In genomic region chr10:57849726-57850357, GRCh38 we compare ENCODE assay signal across 8 cellular contexts.
DNase-seq lines count a peak whose midpoint lies in the region; ATAC-seq and TF ChIP-seq lines count a peak whose summit lies in the region.

No MANE protein-coding gene starts in this region.

- H3K9me2 ChIP-seq in PC-9 (ENCODE audit: insufficient read depth), result no peaks in the 10 kb centered on the region

- H3K27me3 ChIP-seq in heart right ventricle (no peaks in the 10 kb centered on the region), right atrium auricular region (no peaks in the 10 kb centered on the region), PC-9 (ENCODE audit: insufficient read depth, low read depth) (no peaks in the 10 kb centered on the region), testis (no peaks in the 10 kb centered on the region)

- H3K4me2 ChIP-seq in PC-9, result no peak overlapping the region

- CTCF ChIA-PET in PC-9 (lab: Charles Lee), result no interaction called here

- peaks cover 0 to 20% (median 5%) of the 10 kb centered on the region in 9 donors for H3K4me1 ChIP-seq in heart right ventricle
- H3K4me1 ChIP-seq in right atrium auricular region, result no peaks in the 10 kb centered on the region
- no peaks in the 10 kb centered on the region for H3K4me1 ChIP-seq in PC-9 (replicated peaks; ENCODE audit: insufficient read depth)
- no peaks in the 10 kb centered on the region for H3K4me1 ChIP-seq in testis

- H3K79me2 ChIP-seq in PC-9 (ENCODE audit: low read depth), result no peaks in the 10 kb centered on the region

- no peak overlapping the region for H3K4me3 ChIP-seq in heart right ventricle
- H3K4me3 ChIP-seq in right atrium auricular region, result no peak overlapping the region
- H3K4me3 ChIP-seq in PC-9, result no peak overlapping the region
- no peak overlapping the region for H3K4me3 ChIP-seq in testis

- ATAC-seq in heart right ventricle (no peak), HG02588 (IDR thresholded peaks at IDR 0.05; ENCODE audit: unreplicated experiment) (no peak), HG02840 (IDR thresholded peaks at IDR 0.05; ENCODE audit: low FRiP score, unreplicated experiment) (no peak)

- no peak overlapping the region for H2AFZ ChIP-seq in PC-9

- no peaks in the 10 kb centered on the region for H3F3A ChIP-seq in PC-9 (ENCODE audit: insufficient read depth, low read depth)

- WGBS in heart right ventricle, 2 donors, result 32 to 40% methylated on average over 1 of the region's 1 CpG
- WGBS in testis, 2 donors, result 41 to 43% methylated on average over 1 of the region's 1 CpG

- intact Hi-C loops in heart right ventricle (cut with DNase I), result loop anchor here in 3 of 10 donors (2.0 to 10.0 kb wide), 6 partner anchors 133 to 268 kb away; no protein-coding TSS in a partner anchor
- intact Hi-C loops in PC-9 (cut with micrococcal nuclease; ENCODE audit: unreplicated experiment), result loop anchor here (1.0 to 10.0 kb wide), 2 partner anchors 133 to 515 kb away; no protein-coding TSS in a partner anchor
- intact Hi-C loops in testis (cut with DNase I; ENCODE audit: low total_unique reads), result no loop called here

- H4K20me1 ChIP-seq in PC-9 (ENCODE audit: insufficient read depth), result no peaks in the 10 kb centered on the region

- H3K9me3 ChIP-seq in heart right ventricle (no peaks in the 10 kb centered on the region), right atrium auricular region (no peaks in the 10 kb centered on the region), PC-9 (ENCODE audit: insufficient read depth, low read depth) (no peaks in the 10 kb centered on the region), testis (no peaks in the 10 kb centered on the region)

- no TSS peak for BruUV-seq in PC-9 (replicated peaks; lab: Mats Ljungman, UMichigan)

- TF ChIP-seq CTCF in heart right ventricle (IDR thresholded peaks at IDR 0.05), result peak in 6 of 9 donors; percentile 34 to 60 (median 54)
- peak in 1 of 2 donors; percentile 43 for TF ChIP-seq CTCF in right atrium auricular region (IDR thresholded peaks at IDR 0.05)
- TF ChIP-seq CTCF in PC-9 (conservative IDR thresholded peaks at IDR 0.05), result peak; percentile 75
- no peak for TF ChIP-seq CTCF in testis (IDR thresholded peaks at IDR 0.05)

- H3K36me3 ChIP-seq in heart right ventricle, result no peaks in the 10 kb centered on the region
- H3K36me3 ChIP-seq in right atrium auricular region, result no peaks in the 10 kb centered on the region
- H3K36me3 ChIP-seq in PC-9 (ENCODE audit: low read depth), result no peaks in the 10 kb centered on the region
- H3K36me3 ChIP-seq in testis (ENCODE audit: low read depth, missing control alignments), result no peaks in the 10 kb centered on the region

- POLR2A ChIA-PET in PC-9 (lab: Charles Lee; ENCODE audit: unreplicated experiment), result no interaction called here

- DNase-seq in heart right ventricle (no peak), right atrium auricular region (ENCODE audit: low spot score) (no peak), PC-9 (no peak), foreskin melanocyte (peak; percentile 3), ureter (ENCODE audit: low spot score) (no peak), testis (no peak)

- no peak for TF ChIP-seq POLR2A in testis (IDR thresholded peaks at IDR 0.05)

- no peak overlapping the region for H3K27ac ChIP-seq in heart right ventricle
- H3K27ac ChIP-seq in right atrium auricular region, result no peak overlapping the region
- no peak overlapping the region for H3K27ac ChIP-seq in PC-9
- no peak overlapping the region for H3K27ac ChIP-seq in testis

Comparison
In these comparisons a context has a peak if more than half of its experiments do, and no peak if none do; other contexts are left out.
1. CTCF ChIP-seq: peak in heart right ventricle (6 of 9) and PC-9 (single experiment); none in testis (0 of 3).